Comparison of ENCODE assay signal across 9 cellular contexts in genomic region chr2:184004945-184005672, GRCh38.
DNase-seq lines count a peak whose midpoint lies in the region; ATAC-seq, FAIRE-seq and TF ChIP-seq lines count a peak whose summit lies in the region.
"Had no signal": no experiment of that assay in that cellular context is flagged by ENCODE, and none has a peak within 500 bp of the region (broad histone marks: within the 10 kb centered on the region; RNA-seq: fewer than 3 reads in every experiment).

No MANE protein-coding gene starts in this region.

- in situ Hi-C loops in HAP-1 (cut with MboI; ENCODE audit: low sequenced_read_pairs) = no loop called here

- peak; percentile 21 for ATAC-seq in GM19468 (IDR thresholded peaks at IDR 0.05; ENCODE audit: extremely low read depth, unreplicated experiment)
- peak; percentile 45 for ATAC-seq in HG03064 (IDR thresholded peaks at IDR 0.05; ENCODE audit: low read depth, unreplicated experiment)

- H4K20me1 ChIP-seq in OCI-LY3 (ENCODE audit: insufficient read depth, low read length) = no peaks in the 10 kb centered on the region

- H3K4me1 ChIP-seq in OCI-LY3 (ENCODE audit: low read length) = peaks cover 61% of the 10 kb centered on the region
- H3K4me1 ChIP-seq in HAP-1 = no peaks in the 10 kb centered on the region; the same call in 1 of the 2 replicates

- TF ChIP-seq POLR2A in GM12892 (IDR thresholded peaks at IDR 0.05; ENCODE audit: low read depth, low read length) (no peak), erythroblast (IDR thresholded peaks at IDR 0.05; ENCODE audit: low read length) (no peak)

- H3K27me3 ChIP-seq in OCI-LY3 (ENCODE audit: low read depth, low read length) (no peaks in the 10 kb centered on the region), HAP-1 (ENCODE audit: low read depth) (no peaks in the 10 kb centered on the region)

- peak overlapping the region; percentile 82 for H3K27ac ChIP-seq in OCI-LY3 (ENCODE audit: low read length)
- H3K27ac ChIP-seq: C4-2B had no signal

- 0 out of 2 replicates have a peak, but pooled peaks cover 5% of the 10 kb centered on the region for H3K9me3 ChIP-seq in OCI-LY3 (ENCODE audit: insufficient read depth, low read length)
- no peaks in the 10 kb centered on the region for H3K9me3 ChIP-seq in HAP-1

- peak overlapping the region; percentile 22; the same call in 1 of the 2 replicates for H2AFZ ChIP-seq in OCI-LY3 (ENCODE audit: low read depth, low read length)

- H3K4me3 ChIP-seq in OCI-LY3 (ENCODE audit: low read length) (peak overlapping the region; percentile 3; the same call in 1 of the 2 replicates), HAP-1 (no peak overlapping the region)

- TF ChIP-seq CTCF in OCI-LY3 (IDR thresholded peaks at IDR 0.05; ENCODE audit: low read depth, low read length) = no peak

- DNase-seq in GM12892 (ENCODE audit: insufficient read length) (no peak), erythroblast (lab: John Stamatoyannopoulos, UW) (no peak), HAP-1 (ENCODE audit: low spot score in 2 of 2) (no peak), NCI-H226 (no peak)
- DNase-seq in activated CD4-positive, CD25-positive, alpha-beta regulatory T cell treated with anti-CD3 and anti-CD28 coated beads, Interleukin-2, amount 50 U/mL, for 72 hours = no peak

- peaks cover 15% of the 10 kb centered on the region for H3K36me3 ChIP-seq in OCI-LY3 (replicated peaks; ENCODE audit: low read depth, low read length)
- H3K36me3 ChIP-seq in HAP-1 (replicated peaks) = no peaks in the 10 kb centered on the region

- peak overlapping the region; percentile 73 for H3K4me2 ChIP-seq in OCI-LY3 (ENCODE audit: low read length)

- peak overlapping the region; percentile 24 for H3K9ac ChIP-seq in OCI-LY3 (ENCODE audit: low read length)

- peak; percentile 90 for FAIRE-seq in GM12892 (lab: Jason Lieb, UNC)

- H3K79me2 ChIP-seq in OCI-LY3 (ENCODE audit: low read length) = no peaks in the 10 kb centered on the region
